15 cellular contexts compared by ENCODE assay signal in genomic region chr9:26748449-26749058, GRCh38.
"Had no signal": no experiment of that assay in that cellular context is flagged by ENCODE, and none has a peak within 500 bp of the region (broad histone marks: within the 10 kb centered on the region; RNA-seq: fewer than 3 reads in every experiment).

No MANE protein-coding gene starts in this region.

- H3K36me3 ChIP-seq: left lung, pancreas, thoracic aorta had no signal

- H3K9me3 ChIP-seq: body of pancreas, left lung, pancreas, thoracic aorta had no signal

- H3K4me1 ChIP-seq: body of pancreas, pancreas had no signal

- H3K4me3 ChIP-seq: body of pancreas, dorsolateral prefrontal cortex, left lung, pancreas, thoracic aorta had no signal

- H3K27ac ChIP-seq: body of pancreas, dorsolateral prefrontal cortex, epithelial cell of prostate, left lung, pancreas, thoracic aorta had no signal

- DNase-seq: activated B cell treated with CpG ODN at 0.5 μM for 24 hours; activated CD4-positive, alpha-beta memory T cell treated with anti-CD3 and anti-CD28 coated beads for 36 hours; activated CD4-positive, alpha-beta T cell treated with anti-CD3 and anti-CD28 coated beads for 4 hours; activated naive CD4-positive, alpha-beta T cell; activated naive CD8-positive, alpha-beta T cell treated with anti-CD3 and anti-CD28 coated beads, Interleukin-2, amount 10 ng/mL, durations not matched to agents 7 days and 5 days; activated T-cell treated with anti-CD3 and anti-CD28 coated beads for 4 hours; body of pancreas; dorsolateral prefrontal cortex; foreskin melanocyte; kidney; left lung; pancreas; stimulated activated naive B cell treated with anti-CD40 and anti-IgM and Interleukin-4, amounts not matched to agents 10 μg/mL and 1 μg/mL and 100 μg/mL, for 72 hours had no signal

- ATAC-seq: body of pancreas; left lung; pancreas; stimulated activated naive B cell treated with anti-CD40 and anti-IgM and Interleukin-4, amounts not matched to agents 10 μg/mL and 1 μg/mL and 100 μg/mL, for 72 hours had no signal

- H3K27me3 ChIP-seq: body of pancreas, dorsolateral prefrontal cortex, left lung, pancreas had no signal
